ENCODE assay signal across 1 cellular context in genomic region chr13:72952529-72953141, GRCh38.
TF ChIP-seq lines count a peak whose summit lies in the region.

No MANE protein-coding gene starts in this region.

TF ChIP-seq in SK-N-SH treated with all-trans-retinoic acid at 6 μM for 48 hours, 23 proteins besides CTCF, POLR2A, EP300 and RAD21 (continued from another document):
- no peak for TF ChIP-seq TSHZ2 (CRISPR knock-in tag; IDR thresholded peaks at IDR 0.05)
